8 cellular contexts compared by ENCODE assay signal in the genomic region with DNA sequence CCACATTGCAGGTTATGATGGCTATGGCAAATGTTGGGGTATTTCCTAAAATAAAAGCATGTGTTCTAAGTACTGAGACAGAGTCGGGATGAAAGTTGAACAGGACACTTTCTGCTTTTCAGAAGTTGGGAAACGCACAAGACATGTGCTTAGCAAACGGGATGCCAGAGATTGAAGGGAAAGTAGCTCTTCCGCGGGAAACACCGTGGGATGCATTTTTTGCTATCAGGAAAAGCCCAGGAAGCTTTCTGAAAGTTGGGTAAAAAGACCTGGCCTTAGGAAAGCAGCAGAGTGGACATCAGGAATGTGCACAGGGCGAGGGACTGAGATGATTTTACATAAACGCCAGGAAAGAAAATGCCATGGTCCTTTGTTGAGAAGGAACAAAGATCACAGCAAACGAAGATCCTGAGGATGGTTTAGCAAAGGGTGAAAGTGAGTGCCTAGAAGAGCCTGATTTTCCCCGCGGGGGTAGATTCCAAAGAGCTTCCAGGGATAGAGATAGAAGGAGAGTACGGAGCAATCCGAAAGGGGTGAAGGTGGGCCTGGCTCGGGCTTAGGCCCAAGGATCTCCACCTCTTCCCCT. TPM values are rescaled to one million over a fixed set of nuclear protein-coding genes. Genes with fewer than 3 reads are reported as not detected.
A peak's percentile ranks its signal among the peaks of the same experiment; 100 is the strongest.
DNase-seq lines count a peak whose midpoint lies in the region; ATAC-seq and TF ChIP-seq lines count a peak whose summit lies in the region.

No MANE protein-coding gene starts in this region.

- H3K36me3 ChIP-seq in HAP-1 (replicated peaks) (peaks cover 57% of the 10 kb centered on the region), gastroesophageal sphincter (no peaks in the 10 kb centered on the region), skeletal muscle tissue (ENCODE audit: control insufficient read depth in 3 of 3, insufficient read depth in 3 of 3, low read length in 3 of 3) (no peaks in the 10 kb centered on the region)

- POLR2A ChIA-PET in T-cell (lab: Charles Lee) = no interaction called here

- H3K4me1 Mint-ChIP-seq in T-cell = peaks cover 15 to 18% (median 16%) of the 10 kb centered on the region in 3 donors

- peaks cover 27% of the 10 kb centered on the region for H3K4me1 ChIP-seq in HAP-1
- peaks cover 0 to 20% (median 11%) of the 10 kb centered on the region in 3 donors for H3K4me1 ChIP-seq in gastroesophageal sphincter
- peaks cover 10 to 14% (median 13%) of the 10 kb centered on the region in 3 donors for H3K4me1 ChIP-seq in skeletal muscle tissue (ENCODE audit: control insufficient read depth in 3 of 3, insufficient read depth in 3 of 3, low read length in 3 of 3)

- H3K4me3 Mint-ChIP-seq in T-cell = peak overlapping the region; percentile 71 to 86 (median 84)

- H3K27ac Mint-ChIP-seq in T-cell = peak overlapping the region in 1 of 2 donors; percentile 3

- H3K27me3 ChIP-seq in HAP-1 (ENCODE audit: low read depth) = no peaks in the 10 kb centered on the region
- H3K27me3 ChIP-seq in gastroesophageal sphincter = no peaks in the 10 kb centered on the region
- no peaks in the 10 kb centered on the region for H3K27me3 ChIP-seq in skeletal muscle tissue (ENCODE audit: control insufficient read depth in 3 of 3, insufficient read depth in 3 of 3, low read length in 3 of 3)

- H3K9me3 Mint-ChIP-seq in T-cell = no peaks in the 10 kb centered on the region

- H3K9ac ChIP-seq in skeletal muscle tissue (ENCODE audit: low read depth in 1 of 3, low read length in 3 of 3) = peak overlapping the region in 2 of 3 donors; percentile 64 to 75

- TF ChIP-seq EP300 in gastroesophageal sphincter (IDR thresholded peaks at IDR 0.05) = no peak

- H3K27me3 Mint-ChIP-seq in T-cell = peaks cover 13 to 19% of the 10 kb centered on the region in 2 donors

- DNase-seq in HAP-1 (ENCODE audit: low spot score in 2 of 2) = no peak
- DNase-seq in T-cell = no peak
- no peak for DNase-seq in RPMI8226
- no peak for DNase-seq in putamen (ENCODE audit: low spot score)
- DNase-seq in DMS153 (lab: John Stamatoyannopoulos, UW) = no peak

- H3K9me3 ChIP-seq in HAP-1 (peaks cover 3% of the 10 kb centered on the region; the same call in 1 of the 2 replicates), gastroesophageal sphincter (no peaks in the 10 kb centered on the region), skeletal muscle tissue (ENCODE audit: control insufficient read depth in 3 of 3, low read length in 3 of 3) (no peaks in the 10 kb centered on the region)

- WGBS in gastroesophageal sphincter (ENCODE audit: low coverage in 1 of 2), 2 donors = 12 to 15% methylated on average over 13 of the region's 14 CpGs

- ATAC-seq in T-cell (replicated peaks in 1 of 4) (no peak), gastroesophageal sphincter (no peak), HG03354 (IDR thresholded peaks at IDR 0.05; ENCODE audit: poor library complexity, severe bottlenecking, unreplicated experiment) (no peak)

- in situ Hi-C loops in HAP-1 (cut with MboI; ENCODE audit: low sequenced_read_pairs) = no loop called here

- peak overlapping the region; percentile 76 for H3K4me3 ChIP-seq in HAP-1
- H3K4me3 ChIP-seq in gastroesophageal sphincter = peak overlapping the region; percentile 48 to 82
- peak overlapping the region; percentile 56 to 91 (median 87) for H3K4me3 ChIP-seq in skeletal muscle tissue (ENCODE audit: low read length in 3 of 3)

- H3K27ac ChIP-seq in gastroesophageal sphincter = peak overlapping the region in 1 of 4 donors; percentile 81
- no peak overlapping the region for H3K27ac ChIP-seq in skeletal muscle tissue (ENCODE audit: low read depth, low read length)

- TF ChIP-seq CTCF in gastroesophageal sphincter (IDR thresholded peaks at IDR 0.05) = no peak

- CTCF ChIA-PET in T-cell (lab: Charles Lee) = no interaction called here

- TF ChIP-seq POLR2A in gastroesophageal sphincter (IDR thresholded peaks at IDR 0.05) = no peak

- no peaks in the 10 kb centered on the region for H3K36me3 Mint-ChIP-seq in T-cell

RNA-seq across cellular contexts. Expression of a gene that starts 1.1 kb away (rescaled TPM):
- total RNA-seq in T-cell (1 to 10 TPM in 1 of 5 donors, under 1 TPM in 4; 0.28 to 1.1 (median 0.44) TPM), gastroesophageal sphincter (1 to 10 TPM in 1 of 4 donors, under 1 TPM in 1, not detected in 2; 0.40 to 1.7 TPM), skeletal muscle tissue (3.7 TPM)

RNA-seq across cellular contexts. Expression of a gene that starts 36.2 kb away (rescaled TPM):
- total RNA-seq in T-cell = not detected
- not detected for total RNA-seq in gastroesophageal sphincter
- total RNA-seq in skeletal muscle tissue = not detected

RNA-seq across cellular contexts. Expression of a gene that starts 53.8 kb away (rescaled TPM):
- 10 to 100 TPM; 34.4 to 47.6 (median 44.2) TPM for total RNA-seq in T-cell
- 10 to 100 TPM in 1 of 4 donors, 1 to 10 TPM in 3; 5.8 to 16.2 (median 8.0) TPM for total RNA-seq in gastroesophageal sphincter
- total RNA-seq in skeletal muscle tissue = 4.7 TPM
